1 cellular context compared by ENCODE assay signal in genomic region chr14:72614891-72615410, GRCh38.
TF ChIP-seq lines count a peak whose summit lies in the region.

No MANE protein-coding gene starts in this region.

TF ChIP-seq in GM23338, 12 proteins besides CTCF, POLR2A, EP300 and RAD21 (continued from another document):
- TF ChIP-seq ZNF462 (CRISPR knock-in tag; IDR thresholded peaks at IDR 0.05) (no peak), STAT1 (IDR thresholded peaks at IDR 0.05; ENCODE audit: unreplicated experiment) (no peak), EZH2phosphoT487 (IDR thresholded peaks at IDR 0.05; ENCODE audit: unreplicated experiment) (no peak), JUNB (IDR thresholded peaks at IDR 0.05; ENCODE audit: unreplicated experiment) (no peak), ETS1 (IDR thresholded peaks at IDR 0.05) (no peak), POLR2AphosphoS5 (IDR thresholded peaks at IDR 0.05; ENCODE audit: low read depth) (no peak), ZNF114 (CRISPR knock-in tag; IDR thresholded peaks at IDR 0.05) (no peak)
